ENCODE assay signal across 13 cellular contexts in the genomic region with DNA sequence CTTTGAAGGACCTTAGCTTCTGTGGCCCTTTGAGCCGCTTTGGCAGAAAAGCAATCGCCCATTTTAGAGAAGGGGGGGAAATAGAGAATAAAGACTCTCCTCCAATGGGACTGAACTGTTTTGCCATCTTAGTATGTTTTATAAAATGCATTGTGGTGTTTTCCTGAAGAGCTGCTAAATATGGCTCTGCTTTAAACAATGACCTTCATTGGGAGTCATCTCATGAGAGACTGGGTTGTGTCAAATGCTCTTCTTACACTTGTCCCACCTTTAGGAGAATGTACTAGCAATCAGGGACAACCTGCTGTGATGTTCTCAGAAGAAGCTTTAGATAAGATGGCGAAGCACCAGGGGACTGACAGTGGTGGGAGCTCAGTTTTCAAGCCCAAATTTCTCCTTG.
DNase-seq lines count a peak whose midpoint lies in the region; ATAC-seq and TF ChIP-seq lines count a peak whose summit lies in the region.
"Had no signal": no experiment of that assay in that cellular context is flagged by ENCODE, and none has a peak within 500 bp of the region (broad histone marks: within the 10 kb centered on the region; RNA-seq: fewer than 3 reads in every experiment).

No MANE protein-coding gene starts in this region.

- no peaks in the 10 kb centered on the region for H3K9me3 ChIP-seq in right lobe of liver
- H3K9me3 ChIP-seq: heart left ventricle, neutrophil had no signal

- 84% methylated on average over 3 of the region's 3 CpGs for WGBS in right lobe of liver (ENCODE audit: insufficient coverage, low coverage, low lambda C conversion rate, missing lambda C conversion rate)

- peaks cover 0 to 5% (median 0%) of the 10 kb centered on the region in 4 donors for H3K4me1 ChIP-seq in right lobe of liver
- H3K4me1 ChIP-seq: heart left ventricle had no signal

- H3K27ac ChIP-seq in angular gyrus (ENCODE audit: low read depth, low read length) (peak overlapping the region; percentile 66), right lobe of liver (no peak overlapping the region), temporal lobe (ENCODE audit: low read depth, low read length) (peak overlapping the region; percentile 66)
- H3K27ac ChIP-seq: heart left ventricle, neutrophil, skin epidermis had no signal

- ATAC-seq in activated T-cell treated with anti-CD3 and anti-CD28 coated beads, Interleukin-2, amount 50 U/mL, for 72 hours (replicated peaks in 1 of 2): no peak
- no peak for ATAC-seq in right lobe of liver
- ATAC-seq in left ventricle myocardium superior: no peak
- ATAC-seq: heart left ventricle, SK-N-SH treated with all-trans-retinoic acid at 6 μM for 48 hours had no signal

- TF ChIP-seq CTCF in right lobe of liver (IDR thresholded peaks at IDR 0.05): no peak

- TF ChIP-seq POLR2A in right lobe of liver (IDR thresholded peaks at IDR 0.05): no peak

- intact Hi-C loops in right lobe of liver (cut with DNase I): no loop called here
- intact Hi-C loops in left ventricle myocardium superior (cut with micrococcal nuclease): no loop called here

- no peak for DNase-seq in activated T-cell treated with anti-CD3 and anti-CD28 coated beads, Interleukin-2, amount 50 U/mL, for 72 hours
- DNase-seq in activated T-cell treated with anti-CD3 and anti-CD28 coated beads, Interleukin-2, amount 50 U/mL, for 1 hour: no peak
- DNase-seq in right lobe of liver (no peak), left ventricle myocardium superior (no peak), NCI-H748 treated with DMSO at 0.1 percent for 48 hours (lab: John Stamatoyannopoulos, UW) (no peak), NCI-H82 treated with DMSO at 0.1 percent for 48 hours (lab: John Stamatoyannopoulos, UW; ENCODE audit: unreplicated experiment) (no peak)
- DNase-seq: activated naive CD8-positive, alpha-beta T cell treated with anti-CD3 and anti-CD28 coated beads, Interleukin-2, amount 10 ng/mL, durations not matched to agents 7 days and 5 days; heart left ventricle had no signal

- H3K36me3 Mint-ChIP-seq in activated T-cell treated with anti-CD3 and anti-CD28 coated beads, Interleukin-2, amount 50 U/mL, for 72 hours (ENCODE audit: insufficient read depth in 2 of 2): no peaks in the 10 kb centered on the region
- H3K36me3 Mint-ChIP-seq: activated naive CD8-positive, alpha-beta T cell treated with anti-CD3 and anti-CD28 coated beads, Interleukin-2, amount 10 ng/mL, durations not matched to agents 7 days and 5 days had no signal

- peak overlapping the region; percentile 42 to 77 for H3K4me3 Mint-ChIP-seq in activated T-cell treated with anti-CD3 and anti-CD28 coated beads, Interleukin-2, amount 50 U/mL, for 72 hours

- H3K4me3 ChIP-seq in right lobe of liver: peak overlapping the region; percentile 21 to 47 (median 32)

- H3K9me3 Mint-ChIP-seq in activated T-cell treated with anti-CD3 and anti-CD28 coated beads, Interleukin-2, amount 50 U/mL, for 72 hours: no peaks in the 10 kb centered on the region
- H3K9me3 Mint-ChIP-seq: activated naive CD8-positive, alpha-beta T cell treated with anti-CD3 and anti-CD28 coated beads, Interleukin-2, amount 10 ng/mL, durations not matched to agents 7 days and 5 days had no signal

- no peaks in the 10 kb centered on the region for H3K27me3 ChIP-seq in right lobe of liver

- peaks cover 36% of the 10 kb centered on the region for H3K27me3 Mint-ChIP-seq in activated T-cell treated with anti-CD3 and anti-CD28 coated beads, Interleukin-2, amount 50 U/mL, for 72 hours (ENCODE audit: low read depth)

- H3K27ac Mint-ChIP-seq in activated T-cell treated with anti-CD3 and anti-CD28 coated beads, Interleukin-2, amount 50 U/mL, for 72 hours: no peak overlapping the region
- H3K27ac Mint-ChIP-seq: activated naive CD8-positive, alpha-beta T cell treated with anti-CD3 and anti-CD28 coated beads, Interleukin-2, amount 10 ng/mL, durations not matched to agents 7 days and 5 days had no signal

- H3K36me3 ChIP-seq in right lobe of liver: no peaks in the 10 kb centered on the region
- H3K36me3 ChIP-seq: heart left ventricle, neutrophil had no signal

- no peaks in the 10 kb centered on the region for H3K4me1 Mint-ChIP-seq in activated T-cell treated with anti-CD3 and anti-CD28 coated beads, Interleukin-2, amount 50 U/mL, for 72 hours (ENCODE audit: low read depth)

Comparison
In these comparisons a context has a peak if more than half of its experiments do, and no peak if none do; other contexts are left out.
1. H3K27ac ChIP-seq: peak in angular gyrus (single experiment) and temporal lobe (single experiment); none in right lobe of liver (0 of 3).